In the genomic region with DNA sequence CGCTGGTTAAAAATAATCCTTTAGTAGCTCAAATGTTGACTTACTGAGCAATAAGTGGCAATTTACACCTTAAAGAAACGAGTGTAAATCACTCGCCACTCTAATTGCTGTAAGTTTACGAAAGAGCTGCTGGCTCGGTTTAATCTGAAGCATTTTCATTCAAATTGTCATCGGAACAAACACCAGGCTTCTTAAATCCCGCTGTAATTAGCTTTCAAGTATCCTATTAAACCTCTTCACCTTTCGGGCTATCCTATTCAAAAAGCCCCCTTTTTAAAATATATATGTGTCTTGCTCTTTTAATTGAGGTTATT, we compare ENCODE assay signal across 1 cellular context.
TF ChIP-seq lines count a peak whose summit lies in the region.

No MANE protein-coding gene starts in this region.

TF ChIP-seq in GM12878, 131 proteins besides CTCF, POLR2A, EP300 and RAD21:
- TF ChIP-seq RELA (IDR thresholded peaks at IDR 0.05; ENCODE audit: borderline replicate concordance, partially characterized antibody) (no peak), ATF7 (IDR thresholded peaks at IDR 0.05; ENCODE audit: low read depth) (no peak), TBL1XR1 (IDR thresholded peaks at IDR 0.05; ENCODE audit: low read depth, low read length) (no peak), NRF1 (conservative IDR thresholded peaks at IDR 0.05; ENCODE audit: low read depth, low read length) (no peak), RAD51 (IDR thresholded peaks at IDR 0.05) (no peak), CHD4 (IDR thresholded peaks at IDR 0.05) (no peak), EED (IDR thresholded peaks at IDR 0.05; ENCODE audit: low read depth) (no peak), SP1 (IDR thresholded peaks at IDR 0.05; ENCODE audit: low read depth, low read length) (no peak)
- TF ChIP-seq, protein P1, sequence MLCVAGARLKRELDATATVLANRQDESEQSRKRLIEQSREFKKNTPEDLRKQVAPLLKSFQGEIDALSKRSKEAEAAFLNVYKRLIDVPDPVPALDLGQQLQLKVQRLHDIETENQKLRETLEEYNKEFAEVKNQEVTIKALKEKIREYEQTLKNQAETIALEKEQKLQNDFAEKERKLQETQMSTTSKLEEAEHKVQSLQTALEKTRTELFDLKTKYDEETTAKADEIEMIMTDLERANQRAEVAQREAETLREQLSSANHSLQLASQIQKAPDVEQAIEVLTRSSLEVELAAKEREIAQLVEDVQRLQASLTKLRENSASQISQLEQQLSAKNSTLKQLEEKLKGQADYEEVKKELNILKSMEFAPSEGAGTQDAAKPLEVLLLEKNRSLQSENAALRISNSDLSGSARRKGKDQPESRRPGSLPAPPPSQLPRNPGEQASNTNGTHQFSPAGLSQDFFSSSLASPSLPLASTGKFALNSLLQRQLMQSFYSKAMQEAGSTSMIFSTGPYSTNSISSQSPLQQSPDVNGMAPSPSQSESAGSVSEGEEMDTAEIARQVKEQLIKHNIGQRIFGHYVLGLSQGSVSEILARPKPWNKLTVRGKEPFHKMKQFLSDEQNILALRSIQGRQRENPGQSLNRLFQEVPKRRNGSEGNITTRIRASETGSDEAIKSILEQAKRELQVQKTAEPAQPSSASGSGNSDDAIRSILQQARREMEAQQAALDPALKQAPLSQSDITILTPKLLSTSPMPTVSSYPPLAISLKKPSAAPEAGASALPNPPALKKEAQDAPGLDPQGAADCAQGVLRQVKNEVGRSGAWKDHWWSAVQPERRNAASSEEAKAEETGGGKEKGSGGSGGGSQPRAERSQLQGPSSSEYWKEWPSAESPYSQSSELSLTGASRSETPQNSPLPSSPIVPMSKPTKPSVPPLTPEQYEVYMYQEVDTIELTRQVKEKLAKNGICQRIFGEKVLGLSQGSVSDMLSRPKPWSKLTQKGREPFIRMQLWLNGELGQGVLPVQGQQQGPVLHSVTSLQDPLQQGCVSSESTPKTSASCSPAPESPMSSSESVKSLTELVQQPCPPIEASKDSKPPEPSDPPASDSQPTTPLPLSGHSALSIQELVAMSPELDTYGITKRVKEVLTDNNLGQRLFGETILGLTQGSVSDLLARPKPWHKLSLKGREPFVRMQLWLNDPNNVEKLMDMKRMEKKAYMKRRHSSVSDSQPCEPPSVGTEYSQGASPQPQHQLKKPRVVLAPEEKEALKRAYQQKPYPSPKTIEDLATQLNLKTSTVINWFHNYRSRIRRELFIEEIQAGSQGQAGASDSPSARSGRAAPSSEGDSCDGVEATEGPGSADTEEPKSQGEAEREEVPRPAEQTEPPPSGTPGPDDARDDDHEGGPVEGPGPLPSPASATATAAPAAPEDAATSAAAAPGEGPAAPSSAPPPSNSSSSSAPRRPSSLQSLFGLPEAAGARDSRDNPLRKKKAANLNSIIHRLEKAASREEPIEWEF (IDR thresholded peaks at IDR 0.05; ENCODE audit: insufficient replicate concordance, low read depth, low read length), result no peak
- TF ChIP-seq, protein P2, sequence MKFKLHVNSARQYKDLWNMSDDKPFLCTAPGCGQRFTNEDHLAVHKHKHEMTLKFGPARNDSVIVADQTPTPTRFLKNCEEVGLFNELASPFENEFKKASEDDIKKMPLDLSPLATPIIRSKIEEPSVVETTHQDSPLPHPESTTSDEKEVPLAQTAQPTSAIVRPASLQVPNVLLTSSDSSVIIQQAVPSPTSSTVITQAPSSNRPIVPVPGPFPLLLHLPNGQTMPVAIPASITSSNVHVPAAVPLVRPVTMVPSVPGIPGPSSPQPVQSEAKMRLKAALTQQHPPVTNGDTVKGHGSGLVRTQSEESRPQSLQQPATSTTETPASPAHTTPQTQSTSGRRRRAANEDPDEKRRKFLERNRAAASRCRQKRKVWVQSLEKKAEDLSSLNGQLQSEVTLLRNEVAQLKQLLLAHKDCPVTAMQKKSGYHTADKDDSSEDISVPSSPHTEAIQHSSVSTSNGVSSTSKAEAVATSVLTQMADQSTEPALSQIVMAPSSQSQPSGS (IDR thresholded peaks at IDR 0.05; ENCODE audit: low read length), result no peak
- TF ChIP-seq, protein P3, sequence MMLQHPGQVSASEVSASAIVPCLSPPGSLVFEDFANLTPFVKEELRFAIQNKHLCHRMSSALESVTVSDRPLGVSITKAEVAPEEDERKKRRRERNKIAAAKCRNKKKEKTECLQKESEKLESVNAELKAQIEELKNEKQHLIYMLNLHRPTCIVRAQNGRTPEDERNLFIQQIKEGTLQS (IDR thresholded peaks at IDR 0.05; ENCODE audit: borderline replicate concordance, extremely low read depth, low read depth, low read length), result no peak
- TF ChIP-seq, protein P4, sequence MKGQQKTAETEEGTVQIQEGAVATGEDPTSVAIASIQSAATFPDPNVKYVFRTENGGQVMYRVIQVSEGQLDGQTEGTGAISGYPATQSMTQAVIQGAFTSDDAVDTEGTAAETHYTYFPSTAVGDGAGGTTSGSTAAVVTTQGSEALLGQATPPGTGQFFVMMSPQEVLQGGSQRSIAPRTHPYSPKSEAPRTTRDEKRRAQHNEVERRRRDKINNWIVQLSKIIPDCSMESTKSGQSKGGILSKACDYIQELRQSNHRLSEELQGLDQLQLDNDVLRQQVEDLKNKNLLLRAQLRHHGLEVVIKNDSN (IDR thresholded peaks at IDR 0.05; ENCODE audit: borderline replicate concordance, extremely low read length, insufficient read depth, low read depth, low read length), result no peak
